Comparison of ENCODE assay signal across 1 cellular context in the genomic region with DNA sequence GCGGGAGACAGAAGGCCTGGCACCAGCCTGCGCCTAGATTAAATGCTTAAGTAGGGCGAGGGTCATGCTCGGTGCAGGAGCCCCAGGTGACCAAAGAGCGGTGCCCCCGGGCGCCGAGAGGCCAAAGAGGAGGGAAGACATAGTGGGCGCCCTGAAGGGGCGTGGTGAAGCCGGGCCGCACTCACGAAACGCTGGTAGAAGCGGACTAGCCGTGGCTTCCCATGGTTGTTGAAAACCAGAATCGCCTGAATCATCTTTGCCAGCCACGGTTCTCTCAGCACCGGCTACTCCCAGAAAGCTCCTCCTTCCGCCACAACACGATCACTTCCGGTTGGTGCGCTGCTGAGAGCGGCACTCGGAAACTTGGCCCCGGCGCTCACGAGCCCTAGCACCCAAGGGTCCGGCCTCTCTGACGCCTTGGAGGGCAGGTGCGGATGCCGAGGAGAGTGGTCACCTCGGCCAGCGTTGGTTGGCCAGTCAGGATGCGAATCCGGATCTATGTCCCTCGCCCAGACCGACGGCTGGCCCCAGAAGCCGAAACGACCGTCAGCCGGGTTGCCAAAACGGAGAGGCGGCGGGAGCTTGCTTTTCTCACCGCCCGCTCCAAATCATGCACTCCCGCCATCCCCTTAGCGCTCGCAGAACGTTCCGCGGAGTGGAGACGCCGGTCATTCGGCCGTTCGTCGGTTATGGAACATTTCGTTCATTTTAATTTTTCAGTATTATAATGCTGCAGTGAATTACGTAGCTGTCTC.
A peak's percentile ranks its signal among the peaks of the same experiment; 100 is the strongest.
TF ChIP-seq lines count a peak whose summit lies in the region.

TSS of gene AP3S2 (minus strand) at position 299 of the 755 bp plus-strand sequence. CDS start at position 254, 45 bp downstream.

TF ChIP-seq in HepG2, 621 proteins besides CTCF, POLR2A, EP300 and RAD21 (continued from another document and continues in another):
- TF ChIP-seq ZXDC (CRISPR knock-in tag; IDR thresholded peaks at IDR 0.05) (no peak), FLYWCH1 (CRISPR knock-in tag; IDR thresholded peaks at IDR 0.05) (no peak), SALL2 (CRISPR knock-in tag; IDR thresholded peaks at IDR 0.05) (peak; percentile 98), JARID2 (CRISPR knock-in tag; IDR thresholded peaks at IDR 0.05; ENCODE audit: insufficient replicate concordance) (peak; percentile 93), GZF1 (CRISPR knock-in tag; IDR thresholded peaks at IDR 0.05) (peak; percentile 54; the same call in 1 of the 2 replicates), ZBTB7A (CRISPR knock-in tag; IDR thresholded peaks at IDR 0.05) (peak; percentile 58; the same call in 1 of the 2 replicates), STAT5B (CRISPR knock-in tag; IDR thresholded peaks at IDR 0.05) (peak; percentile 86; the same call in 1 of the 2 replicates), CEBPG (CRISPR knock-in tag; IDR thresholded peaks at IDR 0.05) (peak; percentile 39), NONO (IDR thresholded peaks at IDR 0.05) (no peak), NONO (CRISPR knock-in tag; conservative IDR thresholded peaks at IDR 0.05) (peak; percentile 99), MBD4 (IDR thresholded peaks at IDR 0.05; ENCODE audit: borderline replicate concordance, low read length) (no peak), SOX5 (CRISPR knock-in tag; IDR thresholded peaks at IDR 0.05; ENCODE audit: borderline replicate concordance) (peak; percentile 70; the same call in 1 of the 2 replicates), ZNF264 (CRISPR knock-in tag; IDR thresholded peaks at IDR 0.05) (peak; percentile 84), ARNTL (CRISPR knock-in tag; IDR thresholded peaks at IDR 0.05) (peak; percentile 31; the same call in 1 of the 2 replicates), THAP9 (CRISPR knock-in tag; IDR thresholded peaks at IDR 0.05; ENCODE audit: borderline replicate concordance) (peak; percentile 97), SNAPC2 (CRISPR knock-in tag; IDR thresholded peaks at IDR 0.05) (peak; percentile 93; the same call in 1 of the 2 replicates), RXRA (CRISPR knock-in tag; IDR thresholded peaks at IDR 0.05) (peak; percentile 97), ZKSCAN5 (CRISPR knock-in tag; IDR thresholded peaks at IDR 0.05) (peak; percentile 57; the same call in 1 of the 2 replicates), PPARG (CRISPR knock-in tag; conservative IDR thresholded peaks at IDR 0.05) (peak; percentile 97), ZNF784 (CRISPR knock-in tag; IDR thresholded peaks at IDR 0.05; ENCODE audit: borderline replicate concordance) (peak; percentile 94), ZNF878 (CRISPR knock-in tag; IDR thresholded peaks at IDR 0.05) (peak; percentile 74), U2AF1 (optimal IDR thresholded peaks at IDR 0.05; ENCODE audit: low read depth, low read length) (peak; percentile 94), FOXA3 (CRISPR knock-in tag; IDR thresholded peaks at IDR 0.05) (peak; percentile 85), RNF219 (CRISPR knock-in tag; IDR thresholded peaks at IDR 0.05) (0 out of 2 replicates have a peak, but pooled peaks have one; percentile 15), FOXA1 (IDR thresholded peaks at IDR 0.05) (no peak), FOXA1 (CRISPR knock-in tag; IDR thresholded peaks at IDR 0.05) (peak; percentile 32; the same call in 1 of the 2 replicates), SYNCRIP (IDR thresholded peaks at IDR 0.05; ENCODE audit: insufficient read depth, low read depth, low read length) (no peak), ZNF3 (CRISPR knock-in tag; IDR thresholded peaks at IDR 0.05) (peak; percentile 77), FOXM1 (CRISPR knock-in tag; IDR thresholded peaks at IDR 0.05) (no peak), ZNF446 (CRISPR knock-in tag; IDR thresholded peaks at IDR 0.05) (peak; percentile 49; the same call in 1 of the 2 replicates), AGO1 (IDR thresholded peaks at IDR 0.05; ENCODE audit: low read depth, low read length, poor library complexity, severe bottlenecking) (peak; percentile 72), KMT2A (CRISPR knock-in tag; IDR thresholded peaks at IDR 0.05) (peak; percentile 99), ZNF207 (IDR thresholded peaks at IDR 0.05; ENCODE audit: borderline replicate concordance) (no peak), ZIK1 (CRISPR knock-in tag; IDR thresholded peaks at IDR 0.05; ENCODE audit: borderline replicate concordance, low read depth) (peak; percentile 59; the same call in 1 of the 2 replicates), ZC3H4 (CRISPR knock-in tag; IDR thresholded peaks at IDR 0.05; ENCODE audit: borderline replicate concordance) (0 out of 2 replicates have a peak, but pooled peaks have one; percentile 68), ZNF883 (CRISPR knock-in tag; IDR thresholded peaks at IDR 0.05; ENCODE audit: not compliant biosample characterization) (peak; percentile 89), MED8 (CRISPR knock-in tag; IDR thresholded peaks at IDR 0.05; ENCODE audit: insufficient replicate concordance) (peak; percentile 92)
- TF ChIP-seq, protein P1, sequence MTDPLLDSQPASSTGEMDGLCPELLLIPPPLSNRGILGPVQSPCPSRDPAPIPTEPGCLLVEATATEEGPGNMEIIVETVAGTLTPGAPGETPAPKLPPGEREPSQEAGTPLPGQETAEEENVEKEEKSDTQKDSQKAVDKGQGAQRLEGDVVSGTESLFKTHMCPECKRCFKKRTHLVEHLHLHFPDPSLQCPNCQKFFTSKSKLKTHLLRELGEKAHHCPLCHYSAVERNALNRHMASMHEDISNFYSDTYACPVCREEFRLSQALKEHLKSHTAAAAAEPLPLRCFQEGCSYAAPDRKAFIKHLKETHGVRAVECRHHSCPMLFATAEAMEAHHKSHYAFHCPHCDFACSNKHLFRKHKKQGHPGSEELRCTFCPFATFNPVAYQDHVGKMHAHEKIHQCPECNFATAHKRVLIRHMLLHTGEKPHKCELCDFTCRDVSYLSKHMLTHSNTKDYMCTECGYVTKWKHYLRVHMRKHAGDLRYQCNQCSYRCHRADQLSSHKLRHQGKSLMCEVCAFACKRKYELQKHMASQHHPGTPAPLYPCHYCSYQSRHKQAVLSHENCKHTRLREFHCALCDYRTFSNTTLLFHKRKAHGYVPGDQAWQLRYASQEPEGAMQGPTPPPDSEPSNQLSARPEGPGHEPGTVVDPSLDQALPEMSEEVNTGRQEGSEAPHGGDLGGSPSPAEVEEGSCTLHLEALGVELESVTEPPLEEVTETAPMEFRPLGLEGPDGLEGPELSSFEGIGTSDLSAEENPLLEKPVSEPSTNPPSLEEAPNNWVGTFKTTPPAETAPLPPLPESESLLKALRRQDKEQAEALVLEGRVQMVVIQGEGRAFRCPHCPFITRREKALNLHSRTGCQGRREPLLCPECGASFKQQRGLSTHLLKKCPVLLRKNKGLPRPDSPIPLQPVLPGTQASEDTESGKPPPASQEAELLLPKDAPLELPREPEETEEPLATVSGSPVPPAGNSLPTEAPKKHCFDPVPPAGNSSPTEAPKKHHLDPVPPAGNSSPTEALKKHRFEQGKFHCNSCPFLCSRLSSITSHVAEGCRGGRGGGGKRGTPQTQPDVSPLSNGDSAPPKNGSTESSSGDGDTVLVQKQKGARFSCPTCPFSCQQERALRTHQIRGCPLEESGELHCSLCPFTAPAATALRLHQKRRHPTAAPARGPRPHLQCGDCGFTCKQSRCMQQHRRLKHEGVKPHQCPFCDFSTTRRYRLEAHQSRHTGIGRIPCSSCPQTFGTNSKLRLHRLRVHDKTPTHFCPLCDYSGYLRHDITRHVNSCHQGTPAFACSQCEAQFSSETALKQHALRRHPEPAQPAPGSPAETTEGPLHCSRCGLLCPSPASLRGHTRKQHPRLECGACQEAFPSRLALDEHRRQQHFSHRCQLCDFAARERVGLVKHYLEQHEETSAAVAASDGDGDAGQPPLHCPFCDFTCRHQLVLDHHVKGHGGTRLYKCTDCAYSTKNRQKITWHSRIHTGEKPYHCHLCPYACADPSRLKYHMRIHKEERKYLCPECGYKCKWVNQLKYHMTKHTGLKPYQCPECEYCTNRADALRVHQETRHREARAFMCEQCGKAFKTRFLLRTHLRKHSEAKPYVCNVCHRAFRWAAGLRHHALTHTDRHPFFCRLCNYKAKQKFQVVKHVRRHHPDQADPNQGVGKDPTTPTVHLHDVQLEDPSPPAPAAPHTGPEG (CRISPR knock-in tag; IDR thresholded peaks at IDR 0.05): peak; percentile 92
- TF ChIP-seq, protein P2, sequence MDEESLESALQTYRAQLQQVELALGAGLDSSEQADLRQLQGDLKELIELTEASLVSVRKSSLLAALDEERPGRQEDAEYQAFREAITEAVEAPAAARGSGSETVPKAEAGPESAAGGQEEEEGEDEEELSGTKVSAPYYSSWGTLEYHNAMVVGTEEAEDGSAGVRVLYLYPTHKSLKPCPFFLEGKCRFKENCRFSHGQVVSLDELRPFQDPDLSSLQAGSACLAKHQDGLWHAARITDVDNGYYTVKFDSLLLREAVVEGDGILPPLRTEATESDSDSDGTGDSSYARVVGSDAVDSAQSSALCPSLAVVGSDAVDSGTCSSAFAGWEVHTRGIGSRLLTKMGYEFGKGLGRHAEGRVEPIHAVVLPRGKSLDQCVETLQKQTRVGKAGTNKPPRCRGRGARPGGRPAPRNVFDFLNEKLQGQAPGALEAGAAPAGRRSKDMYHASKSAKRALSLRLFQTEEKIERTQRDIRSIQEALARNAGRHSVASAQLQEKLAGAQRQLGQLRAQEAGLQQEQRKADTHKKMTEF (CRISPR knock-in tag; IDR thresholded peaks at IDR 0.05): peak; percentile 96
- TF ChIP-seq, protein P3, sequence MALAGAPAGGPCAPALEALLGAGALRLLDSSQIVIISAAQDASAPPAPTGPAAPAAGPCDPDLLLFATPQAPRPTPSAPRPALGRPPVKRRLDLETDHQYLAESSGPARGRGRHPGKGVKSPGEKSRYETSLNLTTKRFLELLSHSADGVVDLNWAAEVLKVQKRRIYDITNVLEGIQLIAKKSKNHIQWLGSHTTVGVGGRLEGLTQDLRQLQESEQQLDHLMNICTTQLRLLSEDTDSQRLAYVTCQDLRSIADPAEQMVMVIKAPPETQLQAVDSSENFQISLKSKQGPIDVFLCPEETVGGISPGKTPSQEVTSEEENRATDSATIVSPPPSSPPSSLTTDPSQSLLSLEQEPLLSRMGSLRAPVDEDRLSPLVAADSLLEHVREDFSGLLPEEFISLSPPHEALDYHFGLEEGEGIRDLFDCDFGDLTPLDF (CRISPR knock-in tag; IDR thresholded peaks at IDR 0.05): peak; percentile 60
